Comparison of ENCODE assay signal across 8 cellular contexts in the genomic region with DNA sequence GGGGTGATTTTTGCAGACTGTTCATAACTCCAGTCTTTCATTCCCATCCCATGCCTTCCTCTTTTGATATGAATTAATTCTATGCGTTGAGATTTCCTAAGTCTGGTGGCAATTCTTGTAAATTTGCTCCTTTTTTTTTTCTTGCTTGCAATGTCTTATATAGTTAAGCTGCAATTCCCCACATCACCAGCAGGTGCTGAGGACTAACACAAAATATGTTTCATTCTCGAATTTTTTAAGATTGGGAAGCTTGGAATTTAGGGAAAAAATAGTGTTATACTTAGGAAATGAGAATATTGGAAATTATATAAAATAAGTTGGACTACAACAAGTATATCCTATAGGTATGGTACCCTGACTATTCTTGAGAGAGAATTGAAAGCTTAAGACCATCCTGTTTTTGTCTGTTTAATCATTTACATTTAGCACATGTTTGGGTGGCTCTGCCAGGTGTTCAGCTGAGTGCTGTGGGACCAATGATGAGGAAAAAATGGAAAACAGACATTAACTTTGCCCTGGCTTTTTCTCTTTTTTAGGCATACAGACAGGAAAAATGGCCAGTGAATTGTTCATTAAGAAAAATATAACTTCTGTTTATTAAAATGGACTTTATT. TPM values are rescaled to one million over a fixed set of nuclear protein-coding genes. Genes with fewer than 3 reads are reported as not detected.
DNase-seq lines count a peak whose midpoint lies in the region; ATAC-seq and TF ChIP-seq lines count a peak whose summit lies in the region.

No MANE protein-coding gene starts in this region.

- POLR2A ChIA-PET in activated CD4-positive, alpha-beta memory T cell treated with anti-CD3 and anti-CD28 coated beads, Interleukin-2, amount 10 ng/mL, durations not matched to agents 7 days and 5 days (lab: Charles Lee) = no interaction called here

- H3K27ac ChIP-seq in OCI-LY1 (ENCODE audit: low read depth, low read length, poor library complexity, severe bottlenecking) = no peak overlapping the region
- H3K27ac ChIP-seq in upper lobe of right lung = no peak overlapping the region

- H3K4me3 Mint-ChIP-seq in activated CD4-positive, alpha-beta memory T cell treated with anti-CD3 and anti-CD28 coated beads, Interleukin-2, amount 10 ng/mL, durations not matched to agents 7 days and 5 days = no peak overlapping the region
- no peak overlapping the region for H3K4me3 Mint-ChIP-seq in T-helper 2 cell treated with Interferon-gamma antibody and Interleukin-4, amounts not matched to agents 5 μg/mL and 100 μg/mL, for 36 hours

- CTCF ChIA-PET in activated CD4-positive, alpha-beta memory T cell treated with anti-CD3 and anti-CD28 coated beads, Interleukin-2, amount 10 ng/mL, durations not matched to agents 7 days and 5 days (lab: Charles Lee) = interaction anchor here (0.5 to 1.4 kb wide), 3 partner anchors 11 to 197 kb away, joined by 3 read pairs; no protein-coding TSS in a partner anchor

- H3K27ac Mint-ChIP-seq in activated CD4-positive, alpha-beta memory T cell treated with anti-CD3 and anti-CD28 coated beads, Interleukin-2, amount 10 ng/mL, durations not matched to agents 7 days and 5 days = no peak overlapping the region
- H3K27ac Mint-ChIP-seq in T-helper 2 cell treated with Interferon-gamma antibody and Interleukin-4, amounts not matched to agents 5 μg/mL and 100 μg/mL, for 36 hours = no peak overlapping the region

- no peaks in the 10 kb centered on the region for H3K9me3 Mint-ChIP-seq in activated CD4-positive, alpha-beta memory T cell treated with anti-CD3 and anti-CD28 coated beads, Interleukin-2, amount 10 ng/mL, durations not matched to agents 7 days and 5 days
- H3K9me3 Mint-ChIP-seq in T-helper 2 cell treated with Interferon-gamma antibody and Interleukin-4, amounts not matched to agents 5 μg/mL and 100 μg/mL, for 36 hours = no peaks in the 10 kb centered on the region

- no peak overlapping the region for H3K4me3 ChIP-seq in OCI-LY1 (ENCODE audit: low read depth, low read length, poor library complexity, severe bottlenecking)
- no peak overlapping the region for H3K4me3 ChIP-seq in fibroblast of mammary gland (ENCODE audit: control insufficient read depth, low read depth, low read length)
- H3K4me3 ChIP-seq in upper lobe of right lung = no peak overlapping the region

- no peak overlapping the region for H3K9ac ChIP-seq in OCI-LY1 (ENCODE audit: low read length)

- no peaks in the 10 kb centered on the region for H3K4me1 Mint-ChIP-seq in activated CD4-positive, alpha-beta memory T cell treated with anti-CD3 and anti-CD28 coated beads, Interleukin-2, amount 10 ng/mL, durations not matched to agents 7 days and 5 days
- H3K4me1 Mint-ChIP-seq in T-helper 2 cell treated with Interferon-gamma antibody and Interleukin-4, amounts not matched to agents 5 μg/mL and 100 μg/mL, for 36 hours (ENCODE audit: low read depth) = no peaks in the 10 kb centered on the region

- H3F3A ChIP-seq in OCI-LY1 (ENCODE audit: insufficient read depth, low read length) = no peaks in the 10 kb centered on the region

- 0 out of 2 replicates have a peak, but pooled peaks cover 6% of the 10 kb centered on the region for H3K79me2 ChIP-seq in OCI-LY1 (ENCODE audit: insufficient read depth, low read length)

- ATAC-seq in upper lobe of right lung = no peak
- ATAC-seq in HG03521 (IDR thresholded peaks at IDR 0.05; ENCODE audit: unreplicated experiment) = no peak

- H3K27me3 Mint-ChIP-seq in activated CD4-positive, alpha-beta memory T cell treated with anti-CD3 and anti-CD28 coated beads, Interleukin-2, amount 10 ng/mL, durations not matched to agents 7 days and 5 days = no peaks in the 10 kb centered on the region
- H3K27me3 Mint-ChIP-seq in T-helper 2 cell treated with Interferon-gamma antibody and Interleukin-4, amounts not matched to agents 5 μg/mL and 100 μg/mL, for 36 hours (ENCODE audit: low read depth) = no peaks in the 10 kb centered on the region

- no peaks in the 10 kb centered on the region for H3K9me2 ChIP-seq in OCI-LY1 (ENCODE audit: low read depth, low read length)

- H3K36me3 ChIP-seq in OCI-LY1 (ENCODE audit: insufficient read depth, low read length) (peaks cover 29% of the 10 kb centered on the region), upper lobe of right lung (no peaks in the 10 kb centered on the region)

- H3K4me1 ChIP-seq in OCI-LY1 (ENCODE audit: insufficient read depth, low read length, severe bottlenecking) = peaks cover 17% of the 10 kb centered on the region
- H3K4me1 ChIP-seq in upper lobe of right lung = no peaks in the 10 kb centered on the region

- no peaks in the 10 kb centered on the region for H4K20me1 ChIP-seq in OCI-LY1 (ENCODE audit: insufficient read depth, low read length)

- DNase-seq in stimulated activated CD4-positive, alpha-beta T cell treated with anti-CD3 and anti-CD28 coated beads, Interleukin-15, amount 100 ng/mL, for 24 hours = peak; percentile 15
- DNase-seq in stimulated activated CD4-positive, alpha-beta T cell treated with anti-CD3 and anti-CD28 coated beads, Interleukin-12 subunit alpha, Interleukin-12 subunit beta, amount 100 ng/mL, for 4 hours = no peak
- DNase-seq in fibroblast of mammary gland (ENCODE audit: low read depth) (peak; percentile 35), upper lobe of right lung (no peak)
- DNase-seq in activated CD4-positive, alpha-beta memory T cell treated with anti-CD3 and anti-CD28 coated beads, Interleukin-2, amount 10 ng/mL, durations not matched to agents 7 days and 5 days = no peak
- no peak for DNase-seq in T-helper 2 cell treated with Interferon-gamma antibody and Interleukin-4, amounts not matched to agents 5 μg/mL and 100 μg/mL, for 36 hours (ENCODE audit: low spot score)

- no peaks in the 10 kb centered on the region for H3K36me3 Mint-ChIP-seq in activated CD4-positive, alpha-beta memory T cell treated with anti-CD3 and anti-CD28 coated beads, Interleukin-2, amount 10 ng/mL, durations not matched to agents 7 days and 5 days (ENCODE audit: low read depth)
- H3K36me3 Mint-ChIP-seq in T-helper 2 cell treated with Interferon-gamma antibody and Interleukin-4, amounts not matched to agents 5 μg/mL and 100 μg/mL, for 36 hours (ENCODE audit: low read depth) = no peaks in the 10 kb centered on the region

- no peaks in the 10 kb centered on the region for H3K9me3 ChIP-seq in OCI-LY1 (ENCODE audit: low read length)
- H3K9me3 ChIP-seq in upper lobe of right lung = no peaks in the 10 kb centered on the region

- intact Hi-C loops in upper lobe of right lung (cut with DNase I) = no loop called here

- peak; percentile 51 for TF ChIP-seq CTCF in OCI-LY1 (IDR thresholded peaks at IDR 0.05; ENCODE audit: low read length)
- peak; percentile 61 for TF ChIP-seq CTCF in fibroblast of mammary gland (conservative IDR thresholded peaks at IDR 0.05; ENCODE audit: control insufficient read depth, insufficient read depth, low read depth, low read length)
- TF ChIP-seq CTCF in upper lobe of right lung (IDR thresholded peaks at IDR 0.05) = peak; percentile 60

- H3K27me3 ChIP-seq in OCI-LY1 (ENCODE audit: insufficient read depth, low read length) = no peaks in the 10 kb centered on the region
- H3K27me3 ChIP-seq in upper lobe of right lung = no peaks in the 10 kb centered on the region

- no peak overlapping the region for H2AFZ ChIP-seq in OCI-LY1 (ENCODE audit: low read length)

- no peak overlapping the region for H3K4me2 ChIP-seq in OCI-LY1 (ENCODE audit: low read length)

RNA-seq across cellular contexts. Expression of a gene that starts 30.2 kb away (rescaled TPM):
- total RNA-seq in upper lobe of right lung = 13.4 TPM
- under 1 TPM; 0.13 TPM for total RNA-seq in activated CD4-positive, alpha-beta memory T cell treated with anti-CD3 and anti-CD28 coated beads, Interleukin-2, amount 10 ng/mL, durations not matched to agents 7 days and 5 days

Comparison
In these comparisons a context has a peak if more than half of its experiments do, and no peak if none do; other contexts are left out.
1. DNase-seq: peak in stimulated activated CD4-positive, alpha-beta T cell treated with anti-CD3 and anti-CD28 coated beads, Interleukin-15, amount 100 ng/mL, for 24 hours (single experiment) and fibroblast of mammary gland (single experiment); none in stimulated activated CD4-positive, alpha-beta T cell treated with anti-CD3 and anti-CD28 coated beads, Interleukin-12 subunit alpha, Interleukin-12 subunit beta, amount 100 ng/mL, for 4 hours (single experiment), upper lobe of right lung (single experiment), activated CD4-positive, alpha-beta memory T cell treated with anti-CD3 and anti-CD28 coated beads, Interleukin-2, amount 10 ng/mL, durations not matched to agents 7 days and 5 days (single experiment) and T-helper 2 cell treated with Interferon-gamma antibody and Interleukin-4, amounts not matched to agents 5 μg/mL and 100 μg/mL, for 36 hours (single experiment).
2. RNA of a gene that starts 30.2 kb away (total RNA-seq): 13.4 TPM in upper lobe of right lung (single experiment); 0.13 TPM in activated CD4-positive, alpha-beta memory T cell treated with anti-CD3 and anti-CD28 coated beads, Interleukin-2, amount 10 ng/mL, durations not matched to agents 7 days and 5 days; every median in the first group is over 10 times any median in the second.
3. Peak in every context shown above with its lines, with median percentiles within 50 percentile points of each other: CTCF ChIP-seq.